Comparison of ENCODE assay signal across 13 cellular contexts in genomic region chr4:6929735-6930464, GRCh38. TPM values are rescaled to one million over a fixed set of nuclear protein-coding genes. Genes with fewer than 3 reads are reported as not detected.
DNase-seq lines count a peak whose midpoint lies in the region; ATAC-seq and TF ChIP-seq lines count a peak whose summit lies in the region.
"Had no signal": no experiment of that assay in that cellular context is flagged by ENCODE, and none has a peak within 500 bp of the region (broad histone marks: within the 10 kb centered on the region; RNA-seq: fewer than 3 reads in every experiment).

No MANE protein-coding gene starts in this region.

- H3K9me3 ChIP-seq in CD8-positive, alpha-beta T cell (ENCODE audit: low read length), result no peaks in the 10 kb centered on the region
- no peaks in the 10 kb centered on the region for H3K9me3 ChIP-seq in psoas muscle

- WGBS in psoas muscle, 3 donors, result 47 to 70% (median 69%) methylated on average over 16 of the region's 16 CpGs

- H3K4me3 Mint-ChIP-seq in CD8-positive, alpha-beta T cell, result peak overlapping the region; percentile 51

- DNase-seq in CD8-positive, alpha-beta T cell, result no peak
- DNase-seq in NOMO-1 treated with dmso at 0.1 percent for 144 hours (lab: John Stamatoyannopoulos, UW; ENCODE audit: unreplicated experiment) (peak; percentile 58), fibroblast of villous mesenchyme (ENCODE audit: low read depth) (peak; percentile 53), psoas muscle (no peak), GM10248 (ENCODE audit: extremely low spot score) (no peak), GM10266 (ENCODE audit: extremely low spot score) (no peak), GM13976 (ENCODE audit: low spot score) (no peak)
- DNase-seq in activated CD8-positive, alpha-beta memory T cell treated with anti-CD3 and anti-CD28 coated beads for 24 hours, result no peak
- DNase-seq: activated T-cell treated with anti-CD3 and anti-CD28 coated beads, Interleukin-2, amount 50 U/mL, for 72 hours; cerebellar nuclear complex; islet precursor cell had no signal

- no peak overlapping the region for H3K4me3 ChIP-seq in CD8-positive, alpha-beta T cell (ENCODE audit: low read depth, low read length)
- no peak overlapping the region for H3K4me3 ChIP-seq in fibroblast of villous mesenchyme (ENCODE audit: low read depth, low read length)
- H3K4me3 ChIP-seq in psoas muscle, result peak overlapping the region; percentile 9

- no peak for TF ChIP-seq CTCF in CD8-positive, alpha-beta T cell (IDR thresholded peaks at IDR 0.05)
- TF ChIP-seq CTCF in fibroblast of villous mesenchyme (IDR thresholded peaks at IDR 0.05; ENCODE audit: insufficient read depth, low read depth, low read length) (no peak), psoas muscle (IDR thresholded peaks at IDR 0.05) (no peak), GM10248 (IDR thresholded peaks at IDR 0.05; ENCODE audit: control extremely low read depth, extremely low read depth, low read depth, missing control alignments) (no peak), GM10266 (IDR thresholded peaks at IDR 0.05; ENCODE audit: control insufficient read depth, insufficient read depth, low read depth, missing control alignments) (no peak), GM13976 (IDR thresholded peaks at IDR 0.05; ENCODE audit: borderline replicate concordance, control extremely low read depth, extremely low read depth, insufficient read depth, missing control alignments) (no peak)

- H3K36me3 ChIP-seq in CD8-positive, alpha-beta T cell (ENCODE audit: insufficient read depth, low read length), result no peaks in the 10 kb centered on the region
- H3K36me3 ChIP-seq in psoas muscle (ENCODE audit: insufficient read depth in 1 of 2, low read depth in 1 of 2), result no peaks in the 10 kb centered on the region

- CTCF ChIA-PET in CD8-positive, alpha-beta T cell (lab: Charles Lee), result interaction anchor here (0.8 to 5.2 kb wide), 5 partner anchors 9 to 44 kb away, joined by 3 to 28 read pairs (median 4); no protein-coding TSS in a partner anchor
- CTCF ChIA-PET in GM10248 (lab: Yijun Ruan, JAX), result interaction anchor here (1.0 to 6.3 kb wide), 8 partner anchors 9 to 57 kb away, joined by 3 to 31 read pairs (median 4); no protein-coding TSS in a partner anchor

- H3K4me1 ChIP-seq in CD8-positive, alpha-beta T cell (ENCODE audit: insufficient read depth, low read length), result peaks cover 48% of the 10 kb centered on the region
- H3K4me1 ChIP-seq in psoas muscle, result peaks cover 43% of the 10 kb centered on the region

- in situ Hi-C loops in GM13976 (cut with MboI; ENCODE audit: low sequenced_read_pairs, unreplicated experiment), result no loop called here

- intact Hi-C loops in CD8-positive, alpha-beta T cell (cut with DNase I, micrococcal nuclease), result loop anchor here in 1 of 2 experiments (10.0 kb wide), 1 partner anchor 1015 kb away; no protein-coding TSS in a partner anchor
- intact Hi-C loops in psoas muscle (cut with DNase I), result no loop called here

- no peak for ATAC-seq in CD8-positive, alpha-beta T cell
- peak; percentile 19 to 46 (median 28) for ATAC-seq in psoas muscle
- ATAC-seq: activated T-cell treated with anti-CD3 and anti-CD28 coated beads, Interleukin-2, amount 50 U/mL, for 72 hours had no signal

- POLR2A ChIA-PET in CD8-positive, alpha-beta T cell (lab: Charles Lee), result interaction anchor here (1.0 to 2.0 kb wide), 6 partner anchors 11 to 249 kb away, joined by 3 to 9 read pairs (median 4); no protein-coding TSS in a partner anchor
- POLR2A ChIA-PET in GM10248 (lab: Yijun Ruan, JAX), result no interaction called here

- H3K27me3 ChIP-seq in CD8-positive, alpha-beta T cell (ENCODE audit: insufficient read depth, low read length), result no peaks in the 10 kb centered on the region
- H3K27me3 ChIP-seq in psoas muscle (ENCODE audit: insufficient read depth in 3 of 3, low read length in 2 of 3), result no peaks in the 10 kb centered on the region

- no peak overlapping the region for H3K27ac ChIP-seq in CD8-positive, alpha-beta T cell (ENCODE audit: low read depth, low read length)
- peak overlapping the region; percentile 36 for H3K27ac ChIP-seq in psoas muscle
- H3K27ac ChIP-seq: C4-2B, VCaP had no signal

- H3K27me3 Mint-ChIP-seq in CD8-positive, alpha-beta T cell (ENCODE audit: low read depth), result no peaks in the 10 kb centered on the region

- no peaks in the 10 kb centered on the region for H3K9me3 Mint-ChIP-seq in CD8-positive, alpha-beta T cell
- H3K9me3 Mint-ChIP-seq: activated T-cell treated with anti-CD3 and anti-CD28 coated beads, Interleukin-2, amount 50 U/mL, for 72 hours had no signal

- H3K27ac Mint-ChIP-seq in CD8-positive, alpha-beta T cell, result peak overlapping the region; percentile 92
- H3K27ac Mint-ChIP-seq: activated T-cell treated with anti-CD3 and anti-CD28 coated beads, Interleukin-2, amount 50 U/mL, for 72 hours had no signal

- H3K36me3 Mint-ChIP-seq in CD8-positive, alpha-beta T cell, result peaks cover 45% of the 10 kb centered on the region

- H3K4me1 Mint-ChIP-seq in CD8-positive, alpha-beta T cell (ENCODE audit: low read depth), result peaks cover 74% of the 10 kb centered on the region

RNA-seq across cellular contexts. Expression of gene TBC1D14, which starts 20.3 kb away (rescaled TPM):
- 10 to 100 TPM; 29.2 to 30.9 TPM for total RNA-seq in CD8-positive, alpha-beta T cell
- 39.0 and 42.3 TPM in 2 replicates for total RNA-seq in fibroblast of villous mesenchyme
- 10 to 100 TPM; 32.7 to 45.5 (median 35.6) TPM for total RNA-seq in psoas muscle
- polyA plus RNA-seq in psoas muscle, result 10 to 100 TPM; 14.7 to 44.3 (median 17.7) TPM

Comparison
In these comparisons a context has a peak if more than half of its experiments do, and no peak if none do; other contexts are left out.
1. DNase-seq: peak in NOMO-1 treated with dmso at 0.1 percent for 144 hours (single experiment) and fibroblast of villous mesenchyme (single experiment); none in CD8-positive, alpha-beta T cell (0 of 7), psoas muscle (0 of 2), GM10248 (single experiment), GM10266 (single experiment), activated CD8-positive, alpha-beta memory T cell treated with anti-CD3 and anti-CD28 coated beads for 24 hours (single experiment) and GM13976 (single experiment).